In the genomic region with DNA sequence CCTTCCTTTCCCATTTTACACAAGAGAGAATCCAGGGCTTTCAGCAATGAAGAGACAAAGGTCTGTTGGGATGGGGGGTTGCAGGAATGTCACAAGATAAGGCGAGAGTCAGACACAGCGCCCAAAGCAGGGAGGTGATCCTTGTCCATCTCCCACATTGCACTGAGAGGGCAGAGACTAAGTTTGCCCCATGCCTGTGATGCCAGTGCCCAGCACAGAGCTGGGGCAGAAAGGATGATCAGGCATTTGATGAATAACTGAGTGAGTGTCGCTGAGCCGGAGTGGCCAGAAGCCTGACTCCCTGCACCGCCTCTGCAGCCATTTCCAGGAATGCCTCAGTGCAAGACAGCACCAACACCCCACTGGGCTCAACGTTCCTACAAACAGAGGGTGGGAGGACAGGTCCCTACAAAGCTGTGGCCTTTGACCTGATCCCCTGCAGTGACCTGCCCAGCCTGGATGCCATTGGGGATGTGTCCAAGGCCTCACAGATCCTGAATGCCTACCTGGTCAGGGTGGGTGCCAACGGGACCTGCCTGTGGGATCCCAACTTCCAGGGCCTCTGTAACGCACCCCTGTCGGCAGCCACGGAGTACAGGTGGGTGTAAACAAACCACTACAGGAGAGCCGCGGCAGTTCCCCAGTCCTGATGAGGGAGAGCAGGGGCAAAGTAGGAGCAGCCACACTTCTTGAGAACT, we compare ENCODE assay signal across 24 cellular contexts. TPM values are rescaled to one million over a fixed set of nuclear protein-coding genes. Genes with fewer than 3 reads are reported as not detected.
A peak's percentile ranks its signal among the peaks of the same experiment; 100 is the strongest.
DNase-seq lines count a peak whose midpoint lies in the region; ATAC-seq and TF ChIP-seq lines count a peak whose summit lies in the region.
"Had no signal": no experiment of that assay in that cellular context is flagged by ENCODE, and none has a peak within 500 bp of the region (broad histone marks: within the 10 kb centered on the region; RNA-seq: fewer than 3 reads in every experiment).

No MANE protein-coding gene starts in this region.

- H3F3A ChIP-seq in neural progenitor cell (ENCODE audit: low read depth), result peaks cover 4% of the 10 kb centered on the region

- H3K23ac ChIP-seq in H9 (ENCODE audit: insufficient read length, low read depth, low read length), result no peak overlapping the region
- no peak overlapping the region for H3K23ac ChIP-seq in neuronal stem cell (ENCODE audit: low read depth, low read length, poor library complexity)

- no peak overlapping the region for H2BK5ac ChIP-seq in H9 (ENCODE audit: insufficient read length, low read length)
- H2BK5ac ChIP-seq in neuronal stem cell (ENCODE audit: low read length), result no peak overlapping the region

- H3K9ac ChIP-seq in BLaER1 treated with 17β-estradiol and CSF1 and Interleukin-3, amounts not matched to agents 10 nM and 100 nM, result peak overlapping the region; percentile 10 to 80 (median 74); a peak in 16 of 22 replicates
- H3K9ac ChIP-seq in H9 (ENCODE audit: extremely low read depth, insufficient read length, low read length) (no peak overlapping the region), neuronal stem cell (ENCODE audit: low read depth, low read length, poor library complexity) (peak overlapping the region; percentile 32), neural progenitor cell (no peak overlapping the region)
- H3K9ac ChIP-seq: GM23248 had no signal

- POLR2A ChIA-PET in activated B cell treated with CpG ODN at 0.5 μM for 24 hours (lab: Charles Lee), result interaction anchor here (1.4 to 2.5 kb wide), 6 partner anchors 10 to 30 kb away, joined by 6 to 20 read pairs (median 9); a partner anchor contains a TSS

- peaks cover 48 to 86% (median 79%) of the 10 kb centered on the region in 10 experiments for H3K4me1 ChIP-seq in BLaER1 treated with 17β-estradiol and CSF1 and Interleukin-3, amounts not matched to agents 10 nM and 100 nM
- H3K4me1 ChIP-seq in H9 (ENCODE audit: insufficient read depth, low read length) (peaks cover 2% of the 10 kb centered on the region; the same call in 1 of the 2 replicates), neuronal stem cell (ENCODE audit: control insufficient read depth in 2 of 2, insufficient read depth in 1 of 2, low read depth in 1 of 2, low read length in 2 of 2) (peaks cover 8 to 23% of the 10 kb centered on the region in 2 donors), neural progenitor cell (peaks cover 16% of the 10 kb centered on the region)
- H3K4me1 ChIP-seq: SJCRH30 had no signal

- H3T11ph ChIP-seq in H9 (ENCODE audit: low read length), result no peak overlapping the region

- no peak overlapping the region for H4K5ac ChIP-seq in H9 (ENCODE audit: insufficient read length, low read depth, low read length)

- DNase-seq in H9, result no peak
- DNase-seq in activated B cell treated with CpG ODN at 0.5 μM for 24 hours, result no peak
- no peak for DNase-seq in neuronal stem cell (ENCODE audit: low spot score)
- DNase-seq in activated CD4-positive, CD25-positive, alpha-beta regulatory T cell treated with anti-CD3 and anti-CD28 coated beads, Interleukin-2, amount 50 U/mL, for 72 hours, result no peak
- no peak for DNase-seq in NCI-H1417 (lab: John Stamatoyannopoulos, UW)
- DNase-seq in neural progenitor cell (ENCODE audit: low spot score), result no peak
- DNase-seq: DMS79 treated with DMSO at 0.1 percent for 48 hours; GM23248; HCEC 1CT; MG63; NCI-H1417 treated with DMSO at 0.1 percent for 48 hours; NCI-H187; NCI-H2107; NCI-H510A; NCI-H748 treated with DMSO at 0.1 percent for 48 hours; NK-92 treated with Interleukin-12 subunit alpha and Interleukin-12 subunit beta, amount 100 ng/mL, for 24 hours; SJCRH30; T-cell had no signal

- H2BK15ac ChIP-seq in H9 (ENCODE audit: low read depth, low read length) (no peak overlapping the region), neuronal stem cell (ENCODE audit: low read length) (peak overlapping the region; percentile 69)

- H2BK20ac ChIP-seq in H9 (ENCODE audit: low read depth, low read length, poor library complexity, severe bottlenecking), result no peak overlapping the region

- H2AK5ac ChIP-seq in H9 (ENCODE audit: insufficient read length, low read length) (no peak overlapping the region), neuronal stem cell (ENCODE audit: low read depth, low read length) (peak overlapping the region; percentile 5)

- H2BK12ac ChIP-seq in H9 (ENCODE audit: insufficient read length, low read depth, low read length), result no peak overlapping the region
- no peak overlapping the region for H2BK12ac ChIP-seq in neuronal stem cell (ENCODE audit: low read length)

- H2AFZ ChIP-seq in H9 (ENCODE audit: low read length) (no peak overlapping the region), neuronal stem cell (ENCODE audit: low read length) (no peak overlapping the region), neural progenitor cell (replicated peaks) (no peak overlapping the region)
- H2AFZ ChIP-seq: GM23248 had no signal

- H3K9me3 ChIP-seq in BLaER1 treated with 17β-estradiol and CSF1 and Interleukin-3, amounts not matched to agents 10 nM and 100 nM (replicated peaks in 1 of 11), result peaks cover 0 to 8% (median 0%) of the 10 kb centered on the region in 11 experiments; a peak in 2 of 22 replicates
- H3K9me3 ChIP-seq in H9 (ENCODE audit: control insufficient read depth, low read depth, low read length) (no peaks in the 10 kb centered on the region), neuronal stem cell (replicated peaks in 1 of 2; ENCODE audit: control insufficient read depth in 2 of 2, insufficient read depth in 1 of 2, low read depth in 1 of 2, low read length in 2 of 2) (peaks cover 0 to 5% of the 10 kb centered on the region in 2 donors), neural progenitor cell (ENCODE audit: low read depth) (no peaks in the 10 kb centered on the region)
- H3K9me3 ChIP-seq: MG63, Peyer's patch, SJCRH30 had no signal

- no peaks in the 10 kb centered on the region for H4K20me1 ChIP-seq in BLaER1 treated with 17β-estradiol and CSF1 and Interleukin-3, amounts not matched to agents 10 nM and 100 nM
- H4K20me1 ChIP-seq in H9 (ENCODE audit: control insufficient read depth, insufficient read depth, insufficient read length) (no peaks in the 10 kb centered on the region), neural progenitor cell (ENCODE audit: low read depth) (no peaks in the 10 kb centered on the region)

- H3K27me3 ChIP-seq in BLaER1 treated with 17β-estradiol and CSF1 and Interleukin-3, amounts not matched to agents 10 nM and 100 nM, result peaks cover 0 to 15% (median 8%) of the 10 kb centered on the region in 11 experiments; a peak in 16 of 22 replicates
- H3K27me3 ChIP-seq in H9 (ENCODE audit: insufficient read depth, low read length) (peaks cover 5% of the 10 kb centered on the region; the same call in 1 of the 2 replicates), neuronal stem cell (ENCODE audit: control insufficient read depth in 3 of 3, insufficient read depth in 3 of 3, low read depth in 1 of 3, low read length in 3 of 3) (peaks cover 0 to 52% (median 22%) of the 10 kb centered on the region in 3 experiments), neural progenitor cell (peaks cover 61% of the 10 kb centered on the region)
- H3K27me3 ChIP-seq: MG63, Peyer's patch, SJCRH30 had no signal

- H3K36me3 ChIP-seq in BLaER1 treated with 17β-estradiol and CSF1 and Interleukin-3, amounts not matched to agents 10 nM and 100 nM, result no peaks in the 10 kb centered on the region
- H3K36me3 ChIP-seq in neuronal stem cell (replicated peaks in 1 of 2; ENCODE audit: control insufficient read depth in 2 of 2, insufficient read depth in 2 of 2, low read length in 2 of 2) (no peaks in the 10 kb centered on the region), neural progenitor cell (no peaks in the 10 kb centered on the region)
- H3K36me3 ChIP-seq: MG63, Peyer's patch, SJCRH30 had no signal

- no peak overlapping the region for H3K4me3 ChIP-seq in BLaER1 treated with 17β-estradiol and CSF1 and Interleukin-3, amounts not matched to agents 10 nM and 100 nM
- H3K4me3 ChIP-seq in neuronal stem cell (ENCODE audit: low read length in 2 of 2), result no peak overlapping the region
- no peak overlapping the region for H3K4me3 ChIP-seq in neural progenitor cell
- H3K4me3 ChIP-seq: GM12878, GM23248, K562, MG63, Peyer's patch, SJCRH30 had no signal

- H3K27ac ChIP-seq in BLaER1 treated with 17β-estradiol and CSF1 and Interleukin-3, amounts not matched to agents 10 nM and 100 nM, result peak overlapping the region; percentile 82 to 95 (median 92); a peak in 21 of 22 replicates
- no peak overlapping the region for H3K27ac ChIP-seq in H9 (ENCODE audit: insufficient read length, low read depth, low read length)
- no peak overlapping the region for H3K27ac ChIP-seq in neuronal stem cell (replicated peaks; ENCODE audit: low read length)
- no peak overlapping the region for H3K27ac ChIP-seq in neural progenitor cell
- H3K27ac ChIP-seq: GM23248, Peyer's patch, SJCRH30 had no signal

- H3K18ac ChIP-seq in H9 (ENCODE audit: insufficient read length, low read depth, low read length) (no peak overlapping the region), neuronal stem cell (ENCODE audit: low read length) (peak overlapping the region; percentile 67)

- no peaks in the 10 kb centered on the region for H3K79me2 ChIP-seq in H9 (ENCODE audit: insufficient read depth, low read length)
- no peaks in the 10 kb centered on the region for H3K79me2 ChIP-seq in neural progenitor cell (ENCODE audit: low read depth)

- H3K27ac Mint-ChIP-seq in H9, result no peak overlapping the region
- H3K27ac Mint-ChIP-seq in activated B cell treated with CpG ODN at 0.5 μM for 24 hours, result peak overlapping the region; percentile 93
- no peak overlapping the region for H3K27ac Mint-ChIP-seq in neural progenitor cell
- H3K27ac Mint-ChIP-seq: T-cell had no signal

- H3K4me1 Mint-ChIP-seq in H9 (peaks cover 17 to 19% of the 10 kb centered on the region in 2 experiments), activated B cell treated with CpG ODN at 0.5 μM for 24 hours (peaks cover 50% of the 10 kb centered on the region), neural progenitor cell (peaks cover 17% of the 10 kb centered on the region)

- H3K9me3 Mint-ChIP-seq in H9 (no peaks in the 10 kb centered on the region), activated B cell treated with CpG ODN at 0.5 μM for 24 hours (no peaks in the 10 kb centered on the region), neural progenitor cell (no peaks in the 10 kb centered on the region)
- H3K9me3 Mint-ChIP-seq: T-cell had no signal

- H3K4me3 Mint-ChIP-seq in H9 (no peak overlapping the region), activated B cell treated with CpG ODN at 0.5 μM for 24 hours (no peak overlapping the region), neural progenitor cell (no peak overlapping the region)
- H3K4me3 Mint-ChIP-seq: T-cell had no signal

- H3K56ac ChIP-seq in H9 (ENCODE audit: insufficient read length, low read depth, low read length), result no peak overlapping the region

- H4K8ac ChIP-seq in H9 (replicated peaks; ENCODE audit: insufficient read length, low read depth, low read length) (no peak overlapping the region), neuronal stem cell (ENCODE audit: low read depth, low read length) (no peak overlapping the region)

- H3K36me3 Mint-ChIP-seq in H9 (ENCODE audit: insufficient read depth in 1 of 3, low read depth in 3 of 3) (no peaks in the 10 kb centered on the region; a peak in 1 of 7 replicates), activated B cell treated with CpG ODN at 0.5 μM for 24 hours (ENCODE audit: low read depth) (no peaks in the 10 kb centered on the region), neural progenitor cell (no peaks in the 10 kb centered on the region)
- H3K36me3 Mint-ChIP-seq: T-cell had no signal

- H3K79me1 ChIP-seq in H9 (ENCODE audit: insufficient read depth, low read depth, low read length, poor library complexity, severe bottlenecking), result no peaks in the 10 kb centered on the region
- no peaks in the 10 kb centered on the region for H3K79me1 ChIP-seq in neuronal stem cell (ENCODE audit: low read depth, low read length)

- H3K4ac ChIP-seq in H9 (ENCODE audit: low read depth, low read length) (no peak overlapping the region), neuronal stem cell (ENCODE audit: low read length) (peak overlapping the region; percentile 10)

- no peak for ATAC-seq in activated B cell treated with CpG ODN at 0.5 μM for 24 hours (ENCODE audit: low read depth)
- ATAC-seq: T-cell had no signal

- H3K27me3 Mint-ChIP-seq in H9 (ENCODE audit: low read depth) (peaks cover 53% of the 10 kb centered on the region), activated B cell treated with CpG ODN at 0.5 μM for 24 hours (no peaks in the 10 kb centered on the region), neural progenitor cell (ENCODE audit: insufficient read depth, low read depth) (peaks cover 40% of the 10 kb centered on the region)

- H3K23me2 ChIP-seq in H9 (ENCODE audit: insufficient read length, low read depth, low read length, poor library complexity, severe bottlenecking), result peaks cover 10% of the 10 kb centered on the region

- H3K14ac ChIP-seq in H9 (ENCODE audit: insufficient read depth, low read length) (0 out of 2 replicates have a peak overlapping the region, but pooled peaks have one; percentile 23), neuronal stem cell (ENCODE audit: low read length) (no peak overlapping the region)

- CTCF ChIA-PET in activated B cell treated with CpG ODN at 0.5 μM for 24 hours (lab: Charles Lee), result interaction anchor here (0.8 to 1.3 kb wide), 2 partner anchors 15 to 20 kb away, joined by 3 to 4 read pairs; no protein-coding TSS in a partner anchor

- TF ChIP-seq CTCF in H9 (conservative IDR thresholded peaks at IDR 0.05) (no peak), activated B cell treated with CpG ODN at 0.5 μM for 24 hours (IDR thresholded peaks at IDR 0.05) (no peak), neural progenitor cell (IDR thresholded peaks at IDR 0.05) (no peak)

- H4K91ac ChIP-seq in H9 (ENCODE audit: insufficient read length, low read depth, low read length), result no peak overlapping the region
- H4K91ac ChIP-seq in neuronal stem cell (ENCODE audit: low read depth, low read length, poor library complexity), result no peak overlapping the region

- no CpG with 5 or more reads among the region's 12 CpGs for WGBS in H9 (ENCODE audit: extremely low coverage, insufficient read length, low lambda C conversion rate)
- no CpG with 5 or more reads among the region's 12 CpGs for WGBS in neuronal stem cell (ENCODE audit: extremely low coverage in 2 of 2, insufficient read length in 2 of 2, insufficient replicate concordance in 1 of 2), 2 donors

- intact Hi-C loops in activated B cell treated with CpG ODN at 0.5 μM for 24 hours (cut with micrococcal nuclease), result no loop called here

- H3K4me2 ChIP-seq in BLaER1 treated with 17β-estradiol and CSF1 and Interleukin-3, amounts not matched to agents 10 nM and 100 nM, result peak overlapping the region; percentile 46 to 90 (median 77); a peak in 21 of 22 replicates
- no peak overlapping the region for H3K4me2 ChIP-seq in H9 (ENCODE audit: insufficient read depth, insufficient read length, low read length)
- no peak overlapping the region for H3K4me2 ChIP-seq in neuronal stem cell (ENCODE audit: insufficient read depth, low read length, poor library complexity, severe bottlenecking)
- H3K4me2 ChIP-seq in neural progenitor cell, result no peak overlapping the region

- no peak overlapping the region for H2BK120ac ChIP-seq in H9 (ENCODE audit: low read depth, low read length, poor library complexity, severe bottlenecking)
- H2BK120ac ChIP-seq in neuronal stem cell (ENCODE audit: low read depth, low read length), result no peak overlapping the region

RNA-seq across cellular contexts. Expression of a gene that starts 2.3 kb away (rescaled TPM):
- not detected in 2 replicates for total RNA-seq in H9 (2021)
- total RNA-seq in activated B cell treated with CpG ODN at 0.5 μM for 24 hours, result 1.4 and 1.6 TPM in 2 replicates
- 0.20 TPM for polyA plus RNA-seq in neuronal stem cell (2013, experiment 1 of 2)
- 0.25 TPM for polyA plus RNA-seq in neuronal stem cell (2013, experiment 2 of 2)
- 0.50 TPM in 1 of 2 replicates, not detected in the other for total RNA-seq in neural progenitor cell (ENCODE audit: low replicate concordance)
- total RNA-seq: A673, GM12878, GM23248, K562, LHCN-M2, SJCRH30, T-cell had no signal
- polyA plus RNA-seq: GM12878, GM23248, K562 had no signal

RNA-seq across cellular contexts. Expression of a gene that starts 22.7 kb away (rescaled TPM):
- total RNA-seq in H9 (2021) (34.3 and 37.9 TPM in 2 replicates), activated B cell treated with CpG ODN at 0.5 μM for 24 hours (49.7 and 59.3 TPM in 2 replicates), neural progenitor cell (ENCODE audit: low replicate concordance) (62.8 and 75.1 TPM in 2 replicates)
- polyA plus RNA-seq in neuronal stem cell (2013, experiment 1 of 2), result 12.7 TPM
- polyA plus RNA-seq in neuronal stem cell (2013, experiment 2 of 2), result 11.8 TPM

RNA-seq across cellular contexts. Expression of a gene that starts 46.3 kb away (rescaled TPM):
- total RNA-seq in H9 (2021) (45.3 and 46.2 TPM in 2 replicates), activated B cell treated with CpG ODN at 0.5 μM for 24 hours (39.5 and 42.2 TPM in 2 replicates), neural progenitor cell (ENCODE audit: low replicate concordance) (15.0 and 36.7 TPM in 2 replicates)
- 62.1 TPM for polyA plus RNA-seq in neuronal stem cell (2013, experiment 1 of 2)
- 61.2 TPM for polyA plus RNA-seq in neuronal stem cell (2013, experiment 2 of 2)

Comparison
In these comparisons a context has a peak if more than half of its experiments do, and no peak if none do; other contexts are left out.
1. H3K27ac ChIP-seq: peak in BLaER1 treated with 17β-estradiol and CSF1 and Interleukin-3, amounts not matched to agents 10 nM and 100 nM (11 of 11); none in H9 (single experiment), neuronal stem cell (single experiment) and neural progenitor cell (single experiment).
2. H3K4me2 ChIP-seq: peak in BLaER1 treated with 17β-estradiol and CSF1 and Interleukin-3, amounts not matched to agents 10 nM and 100 nM (11 of 11); none in H9 (single experiment), neuronal stem cell (single experiment) and neural progenitor cell (single experiment).
3. H3K9ac ChIP-seq: peak in BLaER1 treated with 17β-estradiol and CSF1 and Interleukin-3, amounts not matched to agents 10 nM and 100 nM (11 of 11) and neuronal stem cell (single experiment); none in H9 (single experiment) and neural progenitor cell (single experiment).